ENCODE assay signal across 8 cellular contexts in the genomic region with DNA sequence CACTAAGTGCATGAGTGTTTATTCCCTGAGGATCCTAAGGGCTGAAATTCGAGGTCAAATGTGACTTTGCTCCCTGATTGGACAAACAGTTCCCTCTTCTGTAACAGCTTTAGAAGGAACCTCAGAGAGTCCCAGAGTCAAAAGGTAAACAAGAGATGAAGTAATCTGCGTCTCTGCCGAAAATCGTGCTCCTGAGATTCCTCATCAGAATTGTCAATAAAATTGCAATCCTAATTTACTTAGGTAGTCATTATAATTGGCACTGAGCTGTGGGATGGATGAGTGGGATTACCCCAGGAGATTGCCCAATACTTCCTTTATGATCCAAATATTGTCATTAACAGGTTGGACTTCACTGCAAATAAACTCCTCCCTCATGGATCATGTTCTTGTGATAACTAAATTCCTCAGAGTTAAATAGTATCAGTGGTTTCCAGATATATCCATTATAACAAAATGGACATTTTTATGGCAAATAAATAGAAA. TPM values are rescaled to one million over a fixed set of nuclear protein-coding genes. Genes with fewer than 3 reads are reported as not detected.
DNase-seq lines count a peak whose midpoint lies in the region; ATAC-seq and TF ChIP-seq lines count a peak whose summit lies in the region.

No MANE protein-coding gene starts in this region.

- peak overlapping the region; percentile 96 for H3K27ac Mint-ChIP-seq in endothelial cell (ENCODE audit: unreplicated experiment)
- H3K27ac Mint-ChIP-seq in osteocyte (ENCODE audit: unreplicated experiment), result no peak overlapping the region

- no peaks in the 10 kb centered on the region for H3K27me3 ChIP-seq in GM06990 (replicated peaks; ENCODE audit: control insufficient read depth, insufficient read depth, low read length)

- H3K9me3 Mint-ChIP-seq in endothelial cell (ENCODE audit: unreplicated experiment), result no peaks in the 10 kb centered on the region
- H3K9me3 Mint-ChIP-seq in osteocyte (ENCODE audit: unreplicated experiment), result no peaks in the 10 kb centered on the region

- H3K27me3 Mint-ChIP-seq in endothelial cell (ENCODE audit: unreplicated experiment) (peaks cover 4% of the 10 kb centered on the region), osteocyte (ENCODE audit: unreplicated experiment) (peaks cover 4% of the 10 kb centered on the region)

- peak overlapping the region; percentile 96 for H3K4me3 ChIP-seq in GM06990 (replicated peaks; ENCODE audit: low read depth, low read length)

- H3K36me3 Mint-ChIP-seq in endothelial cell (ENCODE audit: low read depth, unreplicated experiment) (no peaks in the 10 kb centered on the region), osteocyte (ENCODE audit: unreplicated experiment) (no peaks in the 10 kb centered on the region)

- no peak for DNase-seq in GM06990 (ENCODE audit: extremely low read depth, insufficient read length)
- peak; percentile 29 for DNase-seq in NCI-H69 (lab: John Stamatoyannopoulos, UW)
- DNase-seq in endothelial cell (ENCODE audit: low spot score), result no peak
- no peak for DNase-seq in osteocyte (ENCODE audit: extremely low spot score, unreplicated experiment)

- H3K36me3 ChIP-seq in GM06990 (ENCODE audit: control insufficient read depth, insufficient read depth, low read length), result no peaks in the 10 kb centered on the region

- TF ChIP-seq CTCF in GM06990 (IDR thresholded peaks at IDR 0.05; ENCODE audit: insufficient read depth, low read length, poor library complexity, severe bottlenecking) (no peak), endothelial cell (IDR thresholded peaks at IDR 0.05; ENCODE audit: unreplicated experiment) (no peak), osteocyte (IDR thresholded peaks at IDR 0.05) (no peak)

- ATAC-seq in GM18511 (IDR thresholded peaks at IDR 0.05; ENCODE audit: unreplicated experiment) (no peak), GM18498 (IDR thresholded peaks at IDR 0.05; ENCODE audit: unreplicated experiment) (no peak), HG03095 (IDR thresholded peaks at IDR 0.05; ENCODE audit: unreplicated experiment) (no peak), HG03025 (IDR thresholded peaks at IDR 0.05; ENCODE audit: low FRiP score, unreplicated experiment) (no peak)

- peaks cover 11% of the 10 kb centered on the region for H3K4me1 Mint-ChIP-seq in endothelial cell (ENCODE audit: unreplicated experiment)
- H3K4me1 Mint-ChIP-seq in osteocyte (ENCODE audit: unreplicated experiment), result peaks cover 30% of the 10 kb centered on the region

- peak overlapping the region; percentile 100 for H3K4me3 Mint-ChIP-seq in endothelial cell (ENCODE audit: unreplicated experiment)
- peak overlapping the region; percentile 96 for H3K4me3 Mint-ChIP-seq in osteocyte (ENCODE audit: unreplicated experiment)

RNA-seq across cellular contexts. Expression of gene SUCLG1, which starts 0.9 kb away (rescaled TPM):
- total RNA-seq in endothelial cell (ENCODE audit: unreplicated experiment) (63.2 TPM), osteocyte (51.8 and 52.4 TPM in 2 replicates)

RNA-seq across cellular contexts. Expression of gene DNAH6, which starts 56.3 kb away (rescaled TPM):
- total RNA-seq in endothelial cell (ENCODE audit: unreplicated experiment), result 7.8 TPM
- total RNA-seq in osteocyte, result 0.10 TPM in 1 of 2 replicates, not detected in the other
